In the genomic region with DNA sequence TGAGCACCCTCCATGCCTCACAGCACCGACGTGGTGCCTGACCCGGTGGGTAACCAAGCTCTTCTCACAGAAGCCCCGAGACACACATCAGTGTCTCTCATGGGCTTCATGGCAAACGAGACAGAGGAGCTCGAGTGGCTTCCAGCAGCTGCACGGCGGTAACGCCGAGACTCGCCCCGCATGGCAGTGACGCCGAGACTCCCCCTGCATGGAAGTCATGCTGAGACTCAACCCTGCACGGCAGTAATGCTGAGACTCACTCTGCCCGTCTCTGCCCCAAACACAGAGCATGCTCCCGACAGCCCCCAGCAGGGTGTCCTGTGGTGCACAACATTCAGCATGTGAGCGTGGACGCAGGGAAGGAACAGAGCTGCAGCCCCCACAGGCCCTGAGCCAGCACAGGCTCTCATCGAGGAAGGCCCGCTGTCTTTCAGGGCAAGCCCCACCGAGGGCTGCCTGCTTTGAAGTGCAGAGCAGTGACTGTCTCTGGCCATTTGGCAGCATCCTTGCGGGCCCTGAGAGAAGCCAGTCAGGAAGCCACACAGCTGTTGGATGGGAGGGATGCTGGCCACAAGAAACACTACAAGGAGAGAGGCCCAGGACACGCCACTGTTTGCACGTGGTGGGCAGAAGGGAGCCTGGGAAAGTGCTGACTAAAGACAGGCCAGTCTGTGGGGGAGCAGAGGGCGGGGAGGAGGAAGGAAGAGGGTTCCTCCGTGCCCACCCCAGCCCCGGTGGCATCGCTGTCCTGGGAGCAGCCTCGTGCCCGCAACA, we compare ENCODE assay signal across 10 cellular contexts. TPM values are rescaled to one million over a fixed set of nuclear protein-coding genes. Genes with fewer than 3 reads are reported as not detected.
DNase-seq lines count a peak whose midpoint lies in the region; ATAC-seq and TF ChIP-seq lines count a peak whose summit lies in the region.
"Had no signal": no experiment of that assay in that cellular context is flagged by ENCODE, and none has a peak within 500 bp of the region (broad histone marks: within the 10 kb centered on the region; RNA-seq: fewer than 3 reads in every experiment).

No MANE protein-coding gene starts in this region.

- H3K4me1 Mint-ChIP-seq in WTC11: peaks cover 40% of the 10 kb centered on the region
- H3K4me1 Mint-ChIP-seq in stimulated activated naive B cell treated with anti-CD40 and anti-IgM and Interleukin-4, amounts not matched to agents 10 μg/mL and 1 μg/mL and 100 μg/mL, for 72 hours: peaks cover 29 to 31% of the 10 kb centered on the region in 2 donors

- POLR2A ChIA-PET in WTC11 (lab: Charles Lee): interaction anchor here (0.5 kb wide), 1 partner anchor 29 kb away, joined by 3 read pairs; no protein-coding TSS in a partner anchor
- POLR2A ChIA-PET in A673 (lab: Charles Lee; ENCODE audit: low non-redundant PET): no interaction called here

- in situ Hi-C loops in GM13977 (cut with MboI; ENCODE audit: low pct_unique_long_range_greater_than_20kb, low sequenced_read_pairs, unreplicated experiment): no loop called here

- no peak overlapping the region for H3K4me3 Mint-ChIP-seq in WTC11
- H3K4me3 Mint-ChIP-seq in stimulated activated naive B cell treated with anti-CD40 and anti-IgM and Interleukin-4, amounts not matched to agents 10 μg/mL and 1 μg/mL and 100 μg/mL, for 72 hours: peak overlapping the region; percentile 43 to 67
- H3K4me3 Mint-ChIP-seq: naive B cell had no signal

- ATAC-seq in WTC11 (peak; percentile 25), left ventricle myocardium superior (peak; percentile 60), HG03280 (IDR thresholded peaks at IDR 0.05; ENCODE audit: unreplicated experiment) (no peak)
- peak; percentile 53 to 58 for ATAC-seq in stimulated activated naive B cell treated with anti-CD40 and anti-IgM and Interleukin-4, amounts not matched to agents 10 μg/mL and 1 μg/mL and 100 μg/mL, for 72 hours (replicated peaks)

- intact Hi-C loops in left ventricle myocardium superior (cut with micrococcal nuclease): no loop called here
- intact Hi-C loops in A673 (cut with micrococcal nuclease; ENCODE audit: unreplicated experiment): no loop called here

- no peaks in the 10 kb centered on the region for H3K36me3 ChIP-seq in H7 (replicated peaks; ENCODE audit: control insufficient read depth, insufficient read depth, low read length)
- H3K36me3 ChIP-seq in A673 (ENCODE audit: insufficient read depth, low read length, poor library complexity, severe bottlenecking): no peaks in the 10 kb centered on the region

- CTCF ChIA-PET in WTC11 (lab: Charles Lee) (interaction anchor here (0.6 to 1.0 kb wide), 4 partner anchors 11 to 113 kb away, joined by 3 to 4 read pairs (median 3); no protein-coding TSS in a partner anchor), A673 (lab: Charles Lee) (no interaction called here)

- no peaks in the 10 kb centered on the region for H3K4me1 ChIP-seq in A673 (ENCODE audit: insufficient read depth, low read length, poor library complexity, severe bottlenecking)

- BruUV-seq in A673 (replicated peaks; lab: Mats Ljungman, UMichigan): no TSS peak

- TF ChIP-seq CTCF in WTC11 (IDR thresholded peaks at IDR 0.05): no peak
- TF ChIP-seq CTCF in GM13977 (IDR thresholded peaks at IDR 0.05; ENCODE audit: extremely low read depth, insufficient read depth, missing control alignments): no peak
- no peak for TF ChIP-seq CTCF in A673 (conservative IDR thresholded peaks at IDR 0.05; ENCODE audit: low read depth, low read length)

- H3K4me3 ChIP-seq in H7 (ENCODE audit: insufficient read depth, low read depth, low read length): no peak overlapping the region
- no peak overlapping the region for H3K4me3 ChIP-seq in A673 (ENCODE audit: low read depth, low read length, poor library complexity, severe bottlenecking)

- H3K9me3 ChIP-seq in A673 (ENCODE audit: low read depth, low read length, poor library complexity, severe bottlenecking): no peaks in the 10 kb centered on the region

- DNase-seq in H7 (peak; percentile 72), WTC11 (ENCODE audit: low spot score) (no peak), left ventricle myocardium superior (peak; percentile 70), GM13977 (ENCODE audit: low spot score) (no peak), A673 (ENCODE audit: low spot score) (no peak)
- no peak for DNase-seq in stimulated activated naive B cell treated with anti-CD40 and anti-IgM and Interleukin-4, amounts not matched to agents 10 μg/mL and 1 μg/mL and 100 μg/mL, for 72 hours
- DNase-seq in stimulated activated CD4-positive, alpha-beta T cell treated with anti-CD3 and anti-CD28 coated beads, Interleukin-4, amount 100 ng/mL, for 24 hours: no peak
- DNase-seq: naive B cell; stimulated activated naive CD4-positive, alpha-beta T cell treated with Interleukin-2 at 50 U/mL for 16 hours had no signal

- H3K36me3 Mint-ChIP-seq in WTC11: peaks cover 12% of the 10 kb centered on the region
- H3K36me3 Mint-ChIP-seq in stimulated activated naive B cell treated with anti-CD40 and anti-IgM and Interleukin-4, amounts not matched to agents 10 μg/mL and 1 μg/mL and 100 μg/mL, for 72 hours: peaks cover 31 to 56% of the 10 kb centered on the region in 2 donors
- H3K36me3 Mint-ChIP-seq: naive B cell had no signal

- H3K27ac ChIP-seq in A673 (ENCODE audit: low read depth, low read length, poor library complexity, severe bottlenecking): no peak overlapping the region

- H3K27me3 ChIP-seq in H7 (ENCODE audit: control insufficient read depth, insufficient read depth, low read length): no peaks in the 10 kb centered on the region
- H3K27me3 ChIP-seq in A673 (replicated peaks; ENCODE audit: insufficient read depth, low read depth, low read length, poor library complexity): no peaks in the 10 kb centered on the region

- H3K27me3 Mint-ChIP-seq in WTC11 (ENCODE audit: low read depth): no peaks in the 10 kb centered on the region
- peaks cover 33 to 37% of the 10 kb centered on the region in 2 donors for H3K27me3 Mint-ChIP-seq in stimulated activated naive B cell treated with anti-CD40 and anti-IgM and Interleukin-4, amounts not matched to agents 10 μg/mL and 1 μg/mL and 100 μg/mL, for 72 hours

- H3K9me3 Mint-ChIP-seq in WTC11: peaks cover 12% of the 10 kb centered on the region
- H3K9me3 Mint-ChIP-seq in stimulated activated naive B cell treated with anti-CD40 and anti-IgM and Interleukin-4, amounts not matched to agents 10 μg/mL and 1 μg/mL and 100 μg/mL, for 72 hours: peaks cover 8 to 11% of the 10 kb centered on the region in 2 donors

- H3K27ac Mint-ChIP-seq in WTC11: no peak overlapping the region; the same call in 1 of the 2 replicates
- peak overlapping the region; percentile 56 for H3K27ac Mint-ChIP-seq in stimulated activated naive B cell treated with anti-CD40 and anti-IgM and Interleukin-4, amounts not matched to agents 10 μg/mL and 1 μg/mL and 100 μg/mL, for 72 hours

TF ChIP-seq in WTC11, 78 proteins besides CTCF, POLR2A, EP300 and RAD21:
- TF ChIP-seq, protein P1, sequence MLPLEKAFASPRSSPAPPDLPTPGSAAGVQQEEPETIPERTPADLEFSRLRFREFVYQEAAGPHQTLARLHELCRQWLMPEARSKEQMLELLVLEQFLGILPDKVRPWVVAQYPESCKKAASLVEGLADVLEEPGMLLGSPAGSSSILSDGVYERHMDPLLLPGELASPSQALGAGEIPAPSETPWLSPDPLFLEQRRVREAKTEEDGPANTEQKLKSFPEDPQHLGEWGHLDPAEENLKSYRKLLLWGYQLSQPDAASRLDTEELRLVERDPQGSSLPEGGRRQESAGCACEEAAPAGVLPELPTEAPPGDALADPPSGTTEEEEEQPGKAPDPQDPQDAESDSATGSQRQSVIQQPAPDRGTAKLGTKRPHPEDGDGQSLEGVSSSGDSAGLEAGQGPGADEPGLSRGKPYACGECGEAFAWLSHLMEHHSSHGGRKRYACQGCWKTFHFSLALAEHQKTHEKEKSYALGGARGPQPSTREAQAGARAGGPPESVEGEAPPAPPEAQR (CRISPR knock-in tag; IDR thresholded peaks at IDR 0.05): no peak
- no peak for TF ChIP-seq SOX15 (CRISPR knock-in tag; IDR thresholded peaks at IDR 0.05)

RNA-seq across cellular contexts. Expression of a gene that starts 9.5 kb away (rescaled TPM):
- 9.1 and 15.1 TPM in 2 replicates for total RNA-seq in H7 (2014; rRNA removed; shearing (Covaris generic))
- total RNA-seq in WTC11 (2021): 29.4 to 33.7 TPM (median 33.7 TPM) in 3 replicates
- total RNA-seq in left ventricle myocardium superior: 210 TPM
- total RNA-seq in A673 (2021): 0.67 and 0.79 TPM in 2 replicates

Comparison
In these comparisons a context has a peak if more than half of its experiments do, and no peak if none do; other contexts are left out.
1. DNase-seq: peak in H7 (single experiment) and left ventricle myocardium superior (single experiment); none in WTC11 (single experiment), stimulated activated naive B cell treated with anti-CD40 and anti-IgM and Interleukin-4, amounts not matched to agents 10 μg/mL and 1 μg/mL and 100 μg/mL, for 72 hours (single experiment), stimulated activated CD4-positive, alpha-beta T cell treated with anti-CD3 and anti-CD28 coated beads, Interleukin-4, amount 100 ng/mL, for 24 hours (single experiment), GM13977 (single experiment) and A673 (single experiment).